Comparison of ENCODE assay signal across 1 cellular context in the genomic region with DNA sequence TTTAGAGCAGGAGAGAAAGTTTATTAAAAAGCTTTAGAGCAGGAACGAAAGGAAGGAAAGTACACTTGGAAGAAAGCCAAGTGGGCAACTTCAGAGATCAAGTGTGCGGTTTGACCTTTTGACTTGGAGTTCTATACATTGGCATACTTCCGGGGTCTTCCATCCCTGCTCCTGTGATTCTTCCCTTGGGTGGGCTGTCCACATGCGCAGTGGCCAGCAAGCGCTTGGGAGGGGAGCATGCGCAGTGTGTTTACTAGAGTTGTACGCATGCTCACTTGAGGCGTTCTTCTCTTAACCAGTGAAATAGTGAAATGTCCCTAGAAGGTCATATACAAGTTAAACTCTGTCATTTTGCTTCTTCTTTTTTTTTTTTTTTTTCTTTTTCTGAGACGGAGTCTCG.
TF ChIP-seq lines count a peak whose summit lies in the region.

No MANE protein-coding gene starts in this region.

TF ChIP-seq in WTC11, 78 proteins besides CTCF, POLR2A, EP300 and RAD21 (continued from another document):
- TF ChIP-seq, protein P1, sequence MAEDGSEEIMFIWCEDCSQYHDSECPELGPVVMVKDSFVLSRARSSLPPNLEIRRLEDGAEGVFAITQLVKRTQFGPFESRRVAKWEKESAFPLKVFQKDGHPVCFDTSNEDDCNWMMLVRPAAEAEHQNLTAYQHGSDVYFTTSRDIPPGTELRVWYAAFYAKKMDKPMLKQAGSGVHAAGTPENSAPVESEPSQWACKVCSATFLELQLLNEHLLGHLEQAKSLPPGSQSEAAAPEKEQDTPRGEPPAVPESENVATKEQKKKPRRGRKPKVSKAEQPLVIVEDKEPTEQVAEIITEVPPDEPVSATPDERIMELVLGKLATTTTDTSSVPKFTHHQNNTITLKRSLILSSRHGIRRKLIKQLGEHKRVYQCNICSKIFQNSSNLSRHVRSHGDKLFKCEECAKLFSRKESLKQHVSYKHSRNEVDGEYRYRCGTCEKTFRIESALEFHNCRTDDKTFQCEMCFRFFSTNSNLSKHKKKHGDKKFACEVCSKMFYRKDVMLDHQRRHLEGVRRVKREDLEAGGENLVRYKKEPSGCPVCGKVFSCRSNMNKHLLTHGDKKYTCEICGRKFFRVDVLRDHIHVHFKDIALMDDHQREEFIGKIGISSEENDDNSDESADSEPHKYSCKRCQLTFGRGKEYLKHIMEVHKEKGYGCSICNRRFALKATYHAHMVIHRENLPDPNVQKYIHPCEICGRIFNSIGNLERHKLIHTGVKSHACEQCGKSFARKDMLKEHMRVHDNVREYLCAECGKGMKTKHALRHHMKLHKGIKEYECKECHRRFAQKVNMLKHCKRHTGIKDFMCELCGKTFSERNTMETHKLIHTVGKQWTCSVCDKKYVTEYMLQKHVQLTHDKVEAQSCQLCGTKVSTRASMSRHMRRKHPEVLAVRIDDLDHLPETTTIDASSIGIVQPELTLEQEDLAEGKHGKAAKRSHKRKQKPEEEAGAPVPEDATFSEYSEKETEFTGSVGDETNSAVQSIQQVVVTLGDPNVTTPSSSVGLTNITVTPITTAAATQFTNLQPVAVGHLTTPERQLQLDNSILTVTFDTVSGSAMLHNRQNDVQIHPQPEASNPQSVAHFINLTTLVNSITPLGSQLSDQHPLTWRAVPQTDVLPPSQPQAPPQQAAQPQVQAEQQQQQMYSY (CRISPR knock-in tag; IDR thresholded peaks at IDR 0.05), result no peak
- TF ChIP-seq JAZF1 (CRISPR knock-in tag; IDR thresholded peaks at IDR 0.05), result no peak
- TF ChIP-seq ERG (CRISPR knock-in tag; IDR thresholded peaks at IDR 0.05), result no peak
- TF ChIP-seq ZMAT4 (CRISPR knock-in tag; IDR thresholded peaks at IDR 0.05), result no peak
- TF ChIP-seq, protein P2, sequence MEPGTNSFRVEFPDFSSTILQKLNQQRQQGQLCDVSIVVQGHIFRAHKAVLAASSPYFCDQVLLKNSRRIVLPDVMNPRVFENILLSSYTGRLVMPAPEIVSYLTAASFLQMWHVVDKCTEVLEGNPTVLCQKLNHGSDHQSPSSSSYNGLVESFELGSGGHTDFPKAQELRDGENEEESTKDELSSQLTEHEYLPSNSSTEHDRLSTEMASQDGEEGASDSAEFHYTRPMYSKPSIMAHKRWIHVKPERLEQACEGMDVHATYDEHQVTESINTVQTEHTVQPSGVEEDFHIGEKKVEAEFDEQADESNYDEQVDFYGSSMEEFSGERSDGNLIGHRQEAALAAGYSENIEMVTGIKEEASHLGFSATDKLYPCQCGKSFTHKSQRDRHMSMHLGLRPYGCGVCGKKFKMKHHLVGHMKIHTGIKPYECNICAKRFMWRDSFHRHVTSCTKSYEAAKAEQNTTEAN (CRISPR knock-in tag; IDR thresholded peaks at IDR 0.05), result no peak
- TF ChIP-seq ATF1 (CRISPR knock-in tag; IDR thresholded peaks at IDR 0.05), result no peak
- TF ChIP-seq, protein P3, sequence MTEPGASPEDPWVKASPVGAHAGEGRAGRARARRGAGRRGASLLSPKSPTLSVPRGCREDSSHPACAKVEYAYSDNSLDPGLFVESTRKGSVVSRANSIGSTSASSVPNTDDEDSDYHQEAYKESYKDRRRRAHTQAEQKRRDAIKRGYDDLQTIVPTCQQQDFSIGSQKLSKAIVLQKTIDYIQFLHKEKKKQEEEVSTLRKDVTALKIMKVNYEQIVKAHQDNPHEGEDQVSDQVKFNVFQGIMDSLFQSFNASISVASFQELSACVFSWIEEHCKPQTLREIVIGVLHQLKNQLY (CRISPR knock-in tag; IDR thresholded peaks at IDR 0.05), result no peak
- TF ChIP-seq, protein P4, sequence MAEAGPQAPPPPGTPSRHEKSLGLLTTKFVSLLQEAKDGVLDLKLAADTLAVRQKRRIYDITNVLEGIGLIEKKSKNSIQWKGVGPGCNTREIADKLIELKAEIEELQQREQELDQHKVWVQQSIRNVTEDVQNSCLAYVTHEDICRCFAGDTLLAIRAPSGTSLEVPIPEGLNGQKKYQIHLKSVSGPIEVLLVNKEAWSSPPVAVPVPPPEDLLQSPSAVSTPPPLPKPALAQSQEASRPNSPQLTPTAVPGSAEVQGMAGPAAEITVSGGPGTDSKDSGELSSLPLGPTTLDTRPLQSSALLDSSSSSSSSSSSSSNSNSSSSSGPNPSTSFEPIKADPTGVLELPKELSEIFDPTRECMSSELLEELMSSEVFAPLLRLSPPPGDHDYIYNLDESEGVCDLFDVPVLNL (CRISPR knock-in tag; IDR thresholded peaks at IDR 0.05; ENCODE audit: borderline replicate concordance, low read depth), result no peak
- no peak for TF ChIP-seq JUN (CRISPR knock-in tag; IDR thresholded peaks at IDR 0.05)
- no peak for TF ChIP-seq ZNF425 (CRISPR knock-in tag; conservative IDR thresholded peaks at IDR 0.05)
- TF ChIP-seq, protein P5, sequence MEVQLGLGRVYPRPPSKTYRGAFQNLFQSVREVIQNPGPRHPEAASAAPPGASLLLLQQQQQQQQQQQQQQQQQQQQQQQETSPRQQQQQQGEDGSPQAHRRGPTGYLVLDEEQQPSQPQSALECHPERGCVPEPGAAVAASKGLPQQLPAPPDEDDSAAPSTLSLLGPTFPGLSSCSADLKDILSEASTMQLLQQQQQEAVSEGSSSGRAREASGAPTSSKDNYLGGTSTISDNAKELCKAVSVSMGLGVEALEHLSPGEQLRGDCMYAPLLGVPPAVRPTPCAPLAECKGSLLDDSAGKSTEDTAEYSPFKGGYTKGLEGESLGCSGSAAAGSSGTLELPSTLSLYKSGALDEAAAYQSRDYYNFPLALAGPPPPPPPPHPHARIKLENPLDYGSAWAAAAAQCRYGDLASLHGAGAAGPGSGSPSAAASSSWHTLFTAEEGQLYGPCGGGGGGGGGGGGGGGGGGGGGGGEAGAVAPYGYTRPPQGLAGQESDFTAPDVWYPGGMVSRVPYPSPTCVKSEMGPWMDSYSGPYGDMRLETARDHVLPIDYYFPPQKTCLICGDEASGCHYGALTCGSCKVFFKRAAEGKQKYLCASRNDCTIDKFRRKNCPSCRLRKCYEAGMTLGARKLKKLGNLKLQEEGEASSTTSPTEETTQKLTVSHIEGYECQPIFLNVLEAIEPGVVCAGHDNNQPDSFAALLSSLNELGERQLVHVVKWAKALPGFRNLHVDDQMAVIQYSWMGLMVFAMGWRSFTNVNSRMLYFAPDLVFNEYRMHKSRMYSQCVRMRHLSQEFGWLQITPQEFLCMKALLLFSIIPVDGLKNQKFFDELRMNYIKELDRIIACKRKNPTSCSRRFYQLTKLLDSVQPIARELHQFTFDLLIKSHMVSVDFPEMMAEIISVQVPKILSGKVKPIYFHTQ (CRISPR knock-in tag; IDR thresholded peaks at IDR 0.05), result no peak
- no peak for TF ChIP-seq EMX1 (CRISPR knock-in tag; IDR thresholded peaks at IDR 0.05)
- no peak for TF ChIP-seq CDX4 (CRISPR knock-in tag; IDR thresholded peaks at IDR 0.05; ENCODE audit: borderline replicate concordance)
- TF ChIP-seq ELF4 (CRISPR knock-in tag; IDR thresholded peaks at IDR 0.05; ENCODE audit: low read depth), result no peak
- TF ChIP-seq, protein P6, sequence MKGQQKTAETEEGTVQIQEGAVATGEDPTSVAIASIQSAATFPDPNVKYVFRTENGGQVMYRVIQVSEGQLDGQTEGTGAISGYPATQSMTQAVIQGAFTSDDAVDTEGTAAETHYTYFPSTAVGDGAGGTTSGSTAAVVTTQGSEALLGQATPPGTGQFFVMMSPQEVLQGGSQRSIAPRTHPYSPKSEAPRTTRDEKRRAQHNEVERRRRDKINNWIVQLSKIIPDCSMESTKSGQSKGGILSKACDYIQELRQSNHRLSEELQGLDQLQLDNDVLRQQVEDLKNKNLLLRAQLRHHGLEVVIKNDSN (CRISPR knock-in tag; IDR thresholded peaks at IDR 0.05), result no peak
